24 cellular contexts compared by ENCODE assay signal in genomic region chr7:28328161-28328560, GRCh38.
A peak's percentile ranks its signal among the peaks of the same experiment; 100 is the strongest.
DNase-seq lines count a peak whose midpoint lies in the region; ATAC-seq and TF ChIP-seq lines count a peak whose summit lies in the region.
"Had no signal": no experiment of that assay in that cellular context is flagged by ENCODE, and none has a peak within 500 bp of the region (broad histone marks: within the 10 kb centered on the region; RNA-seq: fewer than 3 reads in every experiment).

No MANE protein-coding gene starts in this region.

- no peak for TF ChIP-seq CTCF in GM20000 (IDR thresholded peaks at IDR 0.05; ENCODE audit: extremely low read depth, missing control alignments)

- 72 to 73% methylated on average over 2 of the region's 2 CpGs for WGBS in aorta, 2 donors

- H3K36me3 ChIP-seq in aorta (ENCODE audit: control insufficient read depth in 1 of 2, insufficient read depth in 2 of 2, low read length in 1 of 2): no peaks in the 10 kb centered on the region
- no peaks in the 10 kb centered on the region for H3K36me3 ChIP-seq in effector memory CD4-positive, alpha-beta T cell (ENCODE audit: control insufficient read depth, insufficient read depth, low read length)
- H3K36me3 ChIP-seq: lower lobe of right lung, prostate gland, tibial artery had no signal

- DNase-seq in activated CD4-positive, CD25-positive, alpha-beta regulatory T cell (lab: John Stamatoyannopoulos, UW): no peak
- DNase-seq in DMS153 treated with DMSO at 0.1 percent for 48 hours (lab: John Stamatoyannopoulos, UW; ENCODE audit: unreplicated experiment) (peak; percentile 98), NCI-H2029 (lab: John Stamatoyannopoulos, UW) (peak; percentile 10), aorta (no peak), GM20000 (ENCODE audit: low spot score) (no peak)
- peak; percentile 4 for DNase-seq in central memory CD4-positive, alpha-beta T cell
- no peak for DNase-seq in effector memory CD4-positive, alpha-beta T cell
- DNase-seq: ACHN; activated CD4-positive, alpha-beta T cell treated with anti-CD3 and anti-CD28 coated beads for 4 hours; activated CD8-positive, alpha-beta memory T cell treated with anti-CD3 and anti-CD28 coated beads, Interleukin-2, amount 50 U/mL, for 4 hours; activated naive CD8-positive, alpha-beta T cell treated with anti-CD3 and anti-CD28 coated beads, Interleukin-2, amount 10 ng/mL, durations not matched to agents 7 days and 5 days; C1 segment of cervical spinal cord; foreskin fibroblast; hippocampal formation; islet precursor cell; lower lobe of right lung; NCI-H2107; NCI-H524 treated with DMSO at 0.1 percent for 48 hours; stimulated activated CD4-positive, alpha-beta T cell treated with anti-CD3 and anti-CD28 coated beads, Interleukin-2, amount 100 ng/mL, for 24 hours; SW 1271; tibial artery had no signal

- no peak overlapping the region for H3K4me3 ChIP-seq in aorta (ENCODE audit: low read length in 2 of 2)
- H3K4me3 ChIP-seq in effector memory CD4-positive, alpha-beta T cell (ENCODE audit: insufficient read depth, low read depth, low read length, poor library complexity, severe bottlenecking): no peak overlapping the region
- H3K4me3 ChIP-seq: lower lobe of right lung, prostate gland, tibial artery had no signal

- no peaks in the 10 kb centered on the region for H3K4me1 ChIP-seq in aorta (ENCODE audit: control insufficient read depth in 1 of 2, insufficient read depth in 2 of 2, low read length in 2 of 2)
- H3K4me1 ChIP-seq in effector memory CD4-positive, alpha-beta T cell (ENCODE audit: control insufficient read depth, insufficient read depth, low read length, poor library complexity, severe bottlenecking): peaks cover 4% of the 10 kb centered on the region
- H3K4me1 ChIP-seq: lower lobe of right lung, prostate gland had no signal

- H3K27me3 ChIP-seq in aorta (ENCODE audit: control insufficient read depth in 1 of 2, insufficient read depth in 2 of 2, low read length in 1 of 2): no peaks in the 10 kb centered on the region
- H3K27me3 ChIP-seq in effector memory CD4-positive, alpha-beta T cell (replicated peaks; ENCODE audit: control insufficient read depth, insufficient read depth, low read length, poor library complexity, severe bottlenecking): no peaks in the 10 kb centered on the region
- H3K27me3 ChIP-seq: tibial artery had no signal

- intact Hi-C loops in aorta (cut with DNase I): no loop called here

- no peaks in the 10 kb centered on the region for H3K9me3 ChIP-seq in aorta (ENCODE audit: control insufficient read depth, low read length)
- H3K9me3 ChIP-seq in effector memory CD4-positive, alpha-beta T cell (ENCODE audit: control insufficient read depth, low read length): no peaks in the 10 kb centered on the region
- H3K9me3 ChIP-seq: lower lobe of right lung, prostate gland, tibial artery had no signal

- ATAC-seq in activated CD4-positive, CD25-positive, alpha-beta regulatory T cell treated with anti-CD3 and anti-CD28 coated beads, Interleukin-2, amount 50 U/mL, for 24 hours: peak; percentile 42 to 48
- ATAC-seq in aorta (ENCODE audit: low FRiP score): no peak
- ATAC-seq: lower lobe of right lung had no signal

- H3K27ac ChIP-seq in aorta (ENCODE audit: low read depth in 1 of 2, low read length in 2 of 2): no peak overlapping the region
- H3K27ac ChIP-seq in effector memory CD4-positive, alpha-beta T cell (ENCODE audit: insufficient read depth, low read length, poor library complexity, severe bottlenecking): no peak overlapping the region
- H3K27ac ChIP-seq: HL-60, lower lobe of right lung, prostate gland, tibial artery had no signal

Comparison
In these comparisons a context has a peak if more than half of its experiments do, and no peak if none do; other contexts are left out.
1. DNase-seq: peak in DMS153 treated with DMSO at 0.1 percent for 48 hours (single experiment), NCI-H2029 (single experiment) and central memory CD4-positive, alpha-beta T cell (single experiment); none in activated CD4-positive, CD25-positive, alpha-beta regulatory T cell (0 of 4), aorta (0 of 2), GM20000 (single experiment) and effector memory CD4-positive, alpha-beta T cell (0 of 3).